In the genomic region with DNA sequence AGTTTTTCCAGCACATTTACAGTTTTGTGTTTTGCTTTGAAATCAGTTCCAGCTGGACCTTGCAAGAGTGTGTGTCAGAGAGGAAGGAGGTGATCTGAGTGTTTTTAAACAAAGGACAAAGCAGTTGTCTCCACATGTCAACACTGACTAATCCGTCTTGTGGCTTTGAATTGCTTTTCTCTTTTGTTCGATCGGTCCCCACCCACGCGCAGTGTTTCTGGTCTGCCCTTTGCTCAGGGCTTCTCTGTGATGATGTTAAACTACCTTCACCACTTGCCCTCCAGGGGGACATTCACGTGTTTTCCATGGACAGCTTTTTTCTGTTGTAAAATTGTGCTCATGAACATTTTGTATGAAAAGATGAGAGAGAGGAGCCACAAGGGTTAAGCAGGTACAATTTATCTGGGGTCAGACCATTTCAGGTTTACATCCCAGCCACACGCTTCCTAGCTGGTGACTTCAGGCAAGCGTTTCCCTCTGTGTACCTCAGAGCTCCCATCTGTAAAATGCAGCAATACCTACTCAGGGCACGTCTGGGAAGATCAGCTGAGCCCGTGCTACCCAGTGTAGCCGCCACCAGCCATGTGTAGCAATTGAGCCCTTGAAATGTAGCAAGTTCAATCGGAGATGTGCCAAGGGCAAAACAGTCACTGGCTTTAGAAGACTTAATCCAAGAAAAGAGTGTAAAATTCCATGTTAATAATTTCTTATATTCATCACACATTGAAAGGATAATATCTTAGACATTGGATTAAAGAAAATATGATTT, we compare ENCODE assay signal across 10 cellular contexts. TPM values are rescaled to one million over a fixed set of nuclear protein-coding genes. Genes with fewer than 3 reads are reported as not detected.
DNase-seq lines count a peak whose midpoint lies in the region; ATAC-seq and TF ChIP-seq lines count a peak whose summit lies in the region.
"Had no signal": no experiment of that assay in that cellular context is flagged by ENCODE, and none has a peak within 500 bp of the region (broad histone marks: within the 10 kb centered on the region; RNA-seq: fewer than 3 reads in every experiment).

No MANE protein-coding gene starts in this region.

- H3K9ac ChIP-seq in H9 (ENCODE audit: extremely low read depth, insufficient read length, low read length): no peak overlapping the region

- no peak overlapping the region for H2BK20ac ChIP-seq in H9 (ENCODE audit: low read depth, low read length, poor library complexity, severe bottlenecking)

- no peaks in the 10 kb centered on the region for H3K4me1 ChIP-seq in H9 (ENCODE audit: insufficient read depth, low read length)

- ATAC-seq in HG02798 (IDR thresholded peaks at IDR 0.05; ENCODE audit: poor library complexity, unreplicated experiment) (no peak), GM19351 (IDR thresholded peaks at IDR 0.05; ENCODE audit: unreplicated experiment) (no peak)

- H3K23me2 ChIP-seq in H9 (ENCODE audit: insufficient read length, low read depth, low read length, poor library complexity, severe bottlenecking): no peaks in the 10 kb centered on the region

- no peak overlapping the region for H2BK15ac ChIP-seq in H9 (ENCODE audit: low read depth, low read length)

- no peak for DNase-seq in H9
- peak; percentile 19 for DNase-seq in UCSD-AML1 (lab: John Stamatoyannopoulos, UW; ENCODE audit: unreplicated experiment)
- DNase-seq in glomerular endothelial cell (ENCODE audit: extremely low read depth, low read depth, low spot score): peak; percentile 71
- peak; percentile 50 to 58 for DNase-seq in stimulated activated CD8-positive, alpha-beta memory T cell treated with anti-CD3 and anti-CD28 coated beads, Interleukin-15, amount 100 ng/mL, for 48 hours (ENCODE audit: low read depth in 2 of 2)
- DNase-seq in coronary artery (ENCODE audit: low spot score): no peak
- DNase-seq in NCI-H446 (lab: John Stamatoyannopoulos, UW): no peak
- DNase-seq: naive B cell had no signal

- H3K79me1 ChIP-seq in H9 (ENCODE audit: insufficient read depth, low read depth, low read length, poor library complexity, severe bottlenecking): no peaks in the 10 kb centered on the region

- H2AK5ac ChIP-seq in H9 (ENCODE audit: insufficient read length, low read length): no peak overlapping the region

- peaks cover 8 to 11% of the 10 kb centered on the region in 2 experiments for H3K4me1 Mint-ChIP-seq in H9
- H3K4me1 Mint-ChIP-seq: activated naive CD4-positive, alpha-beta T cell treated with anti-CD3 and anti-CD28 coated beads, Interleukin-2, amount 50 U/mL, for 24 hours had no signal

- no peaks in the 10 kb centered on the region for H3K9me3 ChIP-seq in H9 (ENCODE audit: control insufficient read depth, low read depth, low read length)

- H3K23ac ChIP-seq in H9 (ENCODE audit: insufficient read length, low read depth, low read length): no peak overlapping the region

- no peaks in the 10 kb centered on the region for H4K20me1 ChIP-seq in H9 (ENCODE audit: control insufficient read depth, insufficient read depth, insufficient read length)

- H3K4me3 Mint-ChIP-seq in H9: no peak overlapping the region
- H3K4me3 Mint-ChIP-seq: activated naive CD4-positive, alpha-beta T cell treated with anti-CD3 and anti-CD28 coated beads, Interleukin-2, amount 50 U/mL, for 24 hours had no signal

- no CpG with 5 or more reads among the region's 12 CpGs for WGBS in H9 (ENCODE audit: extremely low coverage, insufficient read length, low lambda C conversion rate)

- no peak overlapping the region for H2BK5ac ChIP-seq in H9 (ENCODE audit: insufficient read length, low read length)

- H3K18ac ChIP-seq in H9 (ENCODE audit: insufficient read length, low read depth, low read length): no peak overlapping the region

- H3K27ac ChIP-seq in H9 (ENCODE audit: insufficient read length, low read depth, low read length) (no peak overlapping the region), coronary artery (no peak overlapping the region)

- H3K4me2 ChIP-seq in H9 (ENCODE audit: insufficient read depth, insufficient read length, low read length): no peak overlapping the region

- H3K14ac ChIP-seq in H9 (ENCODE audit: insufficient read depth, low read length): no peak overlapping the region

- no peaks in the 10 kb centered on the region for H3K27me3 Mint-ChIP-seq in H9 (ENCODE audit: low read depth)
- H3K27me3 Mint-ChIP-seq: activated naive CD4-positive, alpha-beta T cell treated with anti-CD3 and anti-CD28 coated beads, Interleukin-2, amount 50 U/mL, for 24 hours; naive B cell had no signal

- H3K9me3 Mint-ChIP-seq in H9: no peaks in the 10 kb centered on the region
- H3K9me3 Mint-ChIP-seq: activated naive CD4-positive, alpha-beta T cell treated with anti-CD3 and anti-CD28 coated beads, Interleukin-2, amount 50 U/mL, for 24 hours had no signal

- no peak overlapping the region for H3K4ac ChIP-seq in H9 (ENCODE audit: low read depth, low read length)

- H2BK120ac ChIP-seq in H9 (ENCODE audit: low read depth, low read length, poor library complexity, severe bottlenecking): no peak overlapping the region

- H2AFZ ChIP-seq in H9 (ENCODE audit: low read length): no peak overlapping the region

- no peak overlapping the region for H4K91ac ChIP-seq in H9 (ENCODE audit: insufficient read length, low read depth, low read length)

- no peak overlapping the region for H3K56ac ChIP-seq in H9 (ENCODE audit: insufficient read length, low read depth, low read length)

- H3K79me2 ChIP-seq in H9 (ENCODE audit: insufficient read depth, low read length): no peaks in the 10 kb centered on the region

- H2BK12ac ChIP-seq in H9 (ENCODE audit: insufficient read length, low read depth, low read length): no peak overlapping the region

- peak overlapping the region in 2 of 3 experiments; percentile 42 to 92; a peak in 3 of 7 replicates for H3K27ac Mint-ChIP-seq in H9
- H3K27ac Mint-ChIP-seq: activated naive CD4-positive, alpha-beta T cell treated with anti-CD3 and anti-CD28 coated beads, Interleukin-2, amount 50 U/mL, for 24 hours; naive B cell had no signal

- TF ChIP-seq CTCF in H9 (conservative IDR thresholded peaks at IDR 0.05): peak; percentile 39; the same call in 2 of the 3 replicates
- no peak for TF ChIP-seq CTCF in coronary artery (IDR thresholded peaks at IDR 0.05)

- no peak overlapping the region for H4K8ac ChIP-seq in H9 (replicated peaks; ENCODE audit: insufficient read length, low read depth, low read length)

- no peak overlapping the region for H3K4me3 ChIP-seq in coronary artery

- no peak overlapping the region for H4K5ac ChIP-seq in H9 (ENCODE audit: insufficient read length, low read depth, low read length)

- H3T11ph ChIP-seq in H9 (ENCODE audit: low read length): no peak overlapping the region

- peaks cover 56 to 89% (median 83%) of the 10 kb centered on the region in 3 experiments for H3K36me3 Mint-ChIP-seq in H9 (ENCODE audit: insufficient read depth in 1 of 3, low read depth in 3 of 3)

- H3K27me3 ChIP-seq in H9 (ENCODE audit: insufficient read depth, low read length): no peaks in the 10 kb centered on the region

RNA-seq across cellular contexts. Expression of a gene that starts 13.5 kb away (rescaled TPM):
- total RNA-seq in H9 (2021) (6.5 and 7.0 TPM in 2 replicates), glomerular endothelial cell (279 and 309 TPM in 2 replicates)

RNA-seq across cellular contexts. Expression of a gene that starts 46.1 kb away (rescaled TPM):
- total RNA-seq in H9 (2021): 115 TPM in 2 replicates
- 42.9 and 47.3 TPM in 2 replicates for total RNA-seq in glomerular endothelial cell

RNA-seq across cellular contexts. Expression of a gene that starts 46.4 kb away (rescaled TPM):
- 6.4 and 8.9 TPM in 2 replicates for total RNA-seq in H9 (2021)
- total RNA-seq in glomerular endothelial cell: 3.6 and 6.5 TPM in 2 replicates

Comparison
In these comparisons a context has a peak if more than half of its experiments do, and no peak if none do; other contexts are left out.
1. DNase-seq: peak in UCSD-AML1 (single experiment), glomerular endothelial cell (single experiment) and stimulated activated CD8-positive, alpha-beta memory T cell treated with anti-CD3 and anti-CD28 coated beads, Interleukin-15, amount 100 ng/mL, for 48 hours (2 of 2); none in H9 (single experiment), coronary artery (single experiment) and NCI-H446 (0 of 2).
2. RNA of a gene that starts 13.5 kb away (total RNA-seq): 279 to 309 TPM in glomerular endothelial cell; 6.5 to 7.0 TPM in H9; every median in the first group is over 10 times any median in the second.